Comparison of ENCODE assay signal across 18 cellular contexts in the genomic region with DNA sequence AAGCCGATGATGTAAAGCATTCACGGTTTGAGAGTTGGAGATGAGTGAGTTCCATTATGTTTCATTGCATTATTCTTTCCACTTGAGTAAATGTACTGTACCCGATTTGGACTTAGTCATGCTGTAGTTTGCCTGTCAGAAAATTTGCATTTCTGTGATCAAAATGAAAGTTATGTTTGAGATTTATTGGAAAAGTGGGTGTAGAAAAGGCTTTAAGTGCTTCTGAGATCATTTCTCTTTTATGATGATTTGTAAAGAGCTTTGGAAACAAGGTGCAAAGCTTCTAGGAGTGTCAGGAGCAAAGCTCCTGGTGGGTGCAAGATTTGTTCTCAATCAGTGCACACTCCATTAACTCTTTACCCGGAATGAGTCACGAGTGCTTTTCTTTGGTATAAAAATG.
"Had no signal": no experiment of that assay in that cellular context is flagged by ENCODE, and none has a peak within 500 bp of the region (broad histone marks: within the 10 kb centered on the region; RNA-seq: fewer than 3 reads in every experiment).

No MANE protein-coding gene starts in this region.

- H3K9me3 Mint-ChIP-seq: nephron had no signal

- H3K27ac Mint-ChIP-seq: activated naive CD4-positive, alpha-beta T cell treated with anti-CD3 and anti-CD28 coated beads, Interleukin-2, amount 50 U/mL, for 72 hours; activated T-helper 1 cell treated with anti-CD3 and anti-CD28 coated beads, Interleukin-12 subunit alpha, Interleukin-12 subunit beta, Interleukin-2, Interleukin-4 antibody, amounts not matched to agents 30 ng/mL and 10 ng/mL and 1 ng/mL, durations not matched to agents 14 hours and 24 hours and 36 hours; mesothelial cell of epicardium had no signal

- H3K4me1 ChIP-seq: adrenal gland, body of pancreas, left lung, prostate gland had no signal

- ATAC-seq: activated naive CD4-positive, alpha-beta T cell treated with anti-CD3 and anti-CD28 coated beads, Interleukin-2, amount 50 U/mL, for 72 hours; body of pancreas; left lung; sciatic nerve had no signal

- H3K4me2 ChIP-seq: smooth muscle cell had no signal

- H3K27me3 ChIP-seq: adrenal gland, body of pancreas, left lung had no signal

- H3K36me3 ChIP-seq: adrenal gland, left lung, prostate gland, WERI-Rb-1 had no signal

- H3K4me3 Mint-ChIP-seq: activated T-helper 1 cell treated with anti-CD3 and anti-CD28 coated beads, Interleukin-12 subunit alpha, Interleukin-12 subunit beta, Interleukin-2, Interleukin-4 antibody, amounts not matched to agents 30 ng/mL and 10 ng/mL and 1 ng/mL, durations not matched to agents 14 hours and 24 hours and 36 hours; mesothelial cell of epicardium; nephron had no signal

- H3K36me3 Mint-ChIP-seq: mesothelial cell of epicardium had no signal

- H3K27ac ChIP-seq: adrenal gland, body of pancreas, dorsolateral prefrontal cortex, left lung, prostate gland, WERI-Rb-1 had no signal

- H3K9me3 ChIP-seq: adrenal gland, body of pancreas, left lung, prostate gland had no signal

- DNase-seq: activated CD4-positive, alpha-beta T cell treated with anti-CD3 and anti-CD28 coated beads, Interleukin-2, amount 50 U/mL, for 48 hours; activated gamma-delta T cell treated with Interleukin-2 at 50 U/mL for 16 hours; adrenal gland; body of pancreas; dorsolateral prefrontal cortex; foreskin fibroblast; hippocampal formation; islet precursor cell; left lung; stimulated activated naive CD4-positive, alpha-beta T cell; WERI-Rb-1 had no signal

- H3K4me3 ChIP-seq: adrenal gland, body of pancreas, dorsolateral prefrontal cortex, left lung, prostate gland, smooth muscle cell had no signal
